ENCODE assay signal across 8 cellular contexts in the genomic region with DNA sequence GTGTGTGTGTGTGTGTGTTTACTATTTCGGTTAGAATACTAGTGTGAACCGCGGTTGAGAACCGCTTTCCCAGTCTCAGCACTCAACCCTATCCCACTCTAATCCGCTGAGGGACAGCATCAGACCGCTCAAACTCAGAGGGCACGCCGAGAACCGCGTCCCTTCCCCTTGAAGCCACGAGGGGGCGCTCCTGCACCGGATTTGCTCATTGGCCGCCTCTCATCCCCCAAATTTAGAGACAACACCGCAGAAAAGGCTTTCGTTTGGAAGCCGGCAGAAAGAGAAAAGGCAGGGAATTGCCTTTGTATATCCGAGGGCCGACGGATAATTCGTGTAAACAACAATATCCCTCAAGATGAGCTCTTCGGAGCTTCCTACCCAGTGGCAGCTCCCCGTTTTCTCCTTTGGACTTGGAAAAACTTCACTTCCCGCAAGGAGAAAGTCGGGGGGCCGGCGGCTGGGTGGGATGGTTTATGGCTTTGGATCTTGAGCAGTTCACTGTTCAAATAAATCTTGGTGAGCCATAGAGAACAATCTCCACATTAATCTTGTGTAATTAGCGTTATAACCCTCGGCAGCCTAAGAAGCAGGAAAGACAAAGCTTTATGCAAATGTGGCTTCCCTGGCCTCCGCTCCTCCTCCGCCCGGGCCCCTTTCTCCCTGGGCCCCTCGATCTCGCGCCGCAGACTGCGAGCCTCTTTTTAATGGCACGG.
DNase-seq lines count a peak whose midpoint lies in the region; ATAC-seq, FAIRE-seq and TF ChIP-seq lines count a peak whose summit lies in the region.

No MANE protein-coding gene starts in this region.

- ATAC-seq in GM21723 (IDR thresholded peaks at IDR 0.05; ENCODE audit: unreplicated experiment) = peak; percentile 89

- H3K27me3 Mint-ChIP-seq in activated T-helper 2 cell treated with anti-CD3 and anti-CD28 coated beads, Interferon-gamma antibody, Interleukin-2, Interleukin-4, amounts not matched to agents 10 μg/mL and 5 μg/mL and 100 μg/mL, durations not matched to agents 14 hours and 24 hours and 36 hours (ENCODE audit: low read depth) = peaks cover 50% of the 10 kb centered on the region
- H3K27me3 Mint-ChIP-seq in neural progenitor cell (ENCODE audit: insufficient read depth, low read depth) = peaks cover 59% of the 10 kb centered on the region

- H3K27me3 ChIP-seq in neural progenitor cell = peaks cover 69% of the 10 kb centered on the region

- intact Hi-C loops in activated T-helper 2 cell treated with anti-CD3 and anti-CD28 coated beads, Interferon-gamma antibody, Interleukin-2, Interleukin-4, amounts not matched to agents 10 μg/mL and 5 μg/mL and 100 μg/mL, durations not matched to agents 14 hours and 24 hours and 36 hours (cut with micrococcal nuclease) = loop anchor here (2.0 to 10.0 kb wide), 3 partner anchors 232 to 1694 kb away; no protein-coding TSS in a partner anchor

- peak overlapping the region; percentile 77 for H3K4me3 Mint-ChIP-seq in activated T-helper 2 cell treated with anti-CD3 and anti-CD28 coated beads, Interferon-gamma antibody, Interleukin-2, Interleukin-4, amounts not matched to agents 10 μg/mL and 5 μg/mL and 100 μg/mL, durations not matched to agents 14 hours and 24 hours and 36 hours (ENCODE audit: low read depth)
- peak overlapping the region; percentile 84 for H3K4me3 Mint-ChIP-seq in neural progenitor cell

- H3K4me3 ChIP-seq in fibroblast of villous mesenchyme (ENCODE audit: low read depth, low read length) = peak overlapping the region; percentile 54
- H3K4me3 ChIP-seq in neural progenitor cell = peak overlapping the region; percentile 48

- peak overlapping the region; percentile 82 for H3K4me2 ChIP-seq in neural progenitor cell

- no peak overlapping the region for H3K9ac ChIP-seq in neural progenitor cell

- no peaks in the 10 kb centered on the region for H3K36me3 Mint-ChIP-seq in activated T-helper 2 cell treated with anti-CD3 and anti-CD28 coated beads, Interferon-gamma antibody, Interleukin-2, Interleukin-4, amounts not matched to agents 10 μg/mL and 5 μg/mL and 100 μg/mL, durations not matched to agents 14 hours and 24 hours and 36 hours (ENCODE audit: low read depth)
- H3K36me3 Mint-ChIP-seq in neural progenitor cell = no peaks in the 10 kb centered on the region

- H3K4me1 Mint-ChIP-seq in activated T-helper 2 cell treated with anti-CD3 and anti-CD28 coated beads, Interferon-gamma antibody, Interleukin-2, Interleukin-4, amounts not matched to agents 10 μg/mL and 5 μg/mL and 100 μg/mL, durations not matched to agents 14 hours and 24 hours and 36 hours (ENCODE audit: low read depth) = peaks cover 29% of the 10 kb centered on the region
- H3K4me1 Mint-ChIP-seq in neural progenitor cell = peaks cover 36% of the 10 kb centered on the region

- no peaks in the 10 kb centered on the region for H3K9me3 ChIP-seq in neural progenitor cell (ENCODE audit: low read depth)

- H3K9me3 Mint-ChIP-seq in activated T-helper 2 cell treated with anti-CD3 and anti-CD28 coated beads, Interferon-gamma antibody, Interleukin-2, Interleukin-4, amounts not matched to agents 10 μg/mL and 5 μg/mL and 100 μg/mL, durations not matched to agents 14 hours and 24 hours and 36 hours = no peaks in the 10 kb centered on the region
- H3K9me3 Mint-ChIP-seq in neural progenitor cell = no peaks in the 10 kb centered on the region

- H3K27ac ChIP-seq in neural progenitor cell (no peak overlapping the region), substantia nigra (ENCODE audit: low read depth, low read length, poor library complexity, severe bottlenecking) (no peak overlapping the region)

- H3K36me3 ChIP-seq in neural progenitor cell = no peaks in the 10 kb centered on the region

- TF ChIP-seq CTCF in fibroblast of villous mesenchyme (IDR thresholded peaks at IDR 0.05; ENCODE audit: insufficient read depth, low read depth, low read length) (peak; percentile 96), neural progenitor cell (IDR thresholded peaks at IDR 0.05) (peak; percentile 99)

- DNase-seq in DMS79 treated with DMSO at 0.1 percent for 48 hours (lab: John Stamatoyannopoulos, UW) (peak; percentile 86), RCC 7860 (ENCODE audit: low spot score) (peak; percentile 29), fibroblast of villous mesenchyme (ENCODE audit: low read depth) (peak; percentile 40), neural progenitor cell (ENCODE audit: low spot score) (peak; percentile 86), substantia nigra (lab: John Stamatoyannopoulos, UW) (peak in 46 of 49 donors; percentile 15 to 82 (median 61))
- DNase-seq in activated T-helper 2 cell treated with anti-CD3 and anti-CD28 coated beads, Interferon-gamma antibody, Interleukin-2, Interleukin-4, amounts not matched to agents 10 μg/mL and 5 μg/mL and 100 μg/mL, durations not matched to agents 14 hours and 24 hours and 36 hours (ENCODE audit: low spot score) = peak; percentile 54

- H3K27ac Mint-ChIP-seq in activated T-helper 2 cell treated with anti-CD3 and anti-CD28 coated beads, Interferon-gamma antibody, Interleukin-2, Interleukin-4, amounts not matched to agents 10 μg/mL and 5 μg/mL and 100 μg/mL, durations not matched to agents 14 hours and 24 hours and 36 hours = no peak overlapping the region
- no peak overlapping the region for H3K27ac Mint-ChIP-seq in neural progenitor cell

- TF ChIP-seq EP300 in Ishikawa (IDR thresholded peaks at IDR 0.05; ENCODE audit: borderline replicate concordance) = no peak

- peak; percentile 99 for TF ChIP-seq RAD21 in Ishikawa (IDR thresholded peaks at IDR 0.05; ENCODE audit: low read depth)

- FAIRE-seq in RCC 7860 (lab: Jason Lieb, UNC) = no peak

- peaks cover 30% of the 10 kb centered on the region for H4K20me1 ChIP-seq in neural progenitor cell (ENCODE audit: low read depth)

- peaks cover 35% of the 10 kb centered on the region for H3K4me1 ChIP-seq in neural progenitor cell

- peaks cover 31% of the 10 kb centered on the region for H3F3A ChIP-seq in neural progenitor cell (ENCODE audit: low read depth)

- no peaks in the 10 kb centered on the region for H3K79me2 ChIP-seq in neural progenitor cell (ENCODE audit: low read depth)

- peak overlapping the region; percentile 7 for H2AFZ ChIP-seq in neural progenitor cell (replicated peaks)

TF ChIP-seq in Ishikawa, 13 proteins besides CTCF, POLR2A, EP300 and RAD21:
- TF ChIP-seq NFIC (IDR thresholded peaks at IDR 0.05) (no peak), FOXM1 (IDR thresholded peaks at IDR 0.05; ENCODE audit: borderline replicate concordance, low read depth) (no peak), CREB1 (IDR thresholded peaks at IDR 0.05; ENCODE audit: low read depth) (no peak), TEAD4 (IDR thresholded peaks at IDR 0.05) (no peak), EGR1 (IDR thresholded peaks at IDR 0.05) (no peak), TCF12 (IDR thresholded peaks at IDR 0.05; ENCODE audit: low read depth) (no peak), ZBTB7A (IDR thresholded peaks at IDR 0.05; ENCODE audit: low read depth) (no peak), TAF1 (IDR thresholded peaks at IDR 0.05; ENCODE audit: low read depth) (no peak)
- TF ChIP-seq, protein P1, sequence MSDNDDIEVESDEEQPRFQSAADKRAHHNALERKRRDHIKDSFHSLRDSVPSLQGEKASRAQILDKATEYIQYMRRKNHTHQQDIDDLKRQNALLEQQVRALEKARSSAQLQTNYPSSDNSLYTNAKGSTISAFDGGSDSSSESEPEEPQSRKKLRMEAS (IDR thresholded peaks at IDR 0.05) = no peak
- TF ChIP-seq, protein P2, sequence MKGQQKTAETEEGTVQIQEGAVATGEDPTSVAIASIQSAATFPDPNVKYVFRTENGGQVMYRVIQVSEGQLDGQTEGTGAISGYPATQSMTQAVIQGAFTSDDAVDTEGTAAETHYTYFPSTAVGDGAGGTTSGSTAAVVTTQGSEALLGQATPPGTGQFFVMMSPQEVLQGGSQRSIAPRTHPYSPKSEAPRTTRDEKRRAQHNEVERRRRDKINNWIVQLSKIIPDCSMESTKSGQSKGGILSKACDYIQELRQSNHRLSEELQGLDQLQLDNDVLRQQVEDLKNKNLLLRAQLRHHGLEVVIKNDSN (IDR thresholded peaks at IDR 0.05) = no peak
- TF ChIP-seq, protein P3, sequence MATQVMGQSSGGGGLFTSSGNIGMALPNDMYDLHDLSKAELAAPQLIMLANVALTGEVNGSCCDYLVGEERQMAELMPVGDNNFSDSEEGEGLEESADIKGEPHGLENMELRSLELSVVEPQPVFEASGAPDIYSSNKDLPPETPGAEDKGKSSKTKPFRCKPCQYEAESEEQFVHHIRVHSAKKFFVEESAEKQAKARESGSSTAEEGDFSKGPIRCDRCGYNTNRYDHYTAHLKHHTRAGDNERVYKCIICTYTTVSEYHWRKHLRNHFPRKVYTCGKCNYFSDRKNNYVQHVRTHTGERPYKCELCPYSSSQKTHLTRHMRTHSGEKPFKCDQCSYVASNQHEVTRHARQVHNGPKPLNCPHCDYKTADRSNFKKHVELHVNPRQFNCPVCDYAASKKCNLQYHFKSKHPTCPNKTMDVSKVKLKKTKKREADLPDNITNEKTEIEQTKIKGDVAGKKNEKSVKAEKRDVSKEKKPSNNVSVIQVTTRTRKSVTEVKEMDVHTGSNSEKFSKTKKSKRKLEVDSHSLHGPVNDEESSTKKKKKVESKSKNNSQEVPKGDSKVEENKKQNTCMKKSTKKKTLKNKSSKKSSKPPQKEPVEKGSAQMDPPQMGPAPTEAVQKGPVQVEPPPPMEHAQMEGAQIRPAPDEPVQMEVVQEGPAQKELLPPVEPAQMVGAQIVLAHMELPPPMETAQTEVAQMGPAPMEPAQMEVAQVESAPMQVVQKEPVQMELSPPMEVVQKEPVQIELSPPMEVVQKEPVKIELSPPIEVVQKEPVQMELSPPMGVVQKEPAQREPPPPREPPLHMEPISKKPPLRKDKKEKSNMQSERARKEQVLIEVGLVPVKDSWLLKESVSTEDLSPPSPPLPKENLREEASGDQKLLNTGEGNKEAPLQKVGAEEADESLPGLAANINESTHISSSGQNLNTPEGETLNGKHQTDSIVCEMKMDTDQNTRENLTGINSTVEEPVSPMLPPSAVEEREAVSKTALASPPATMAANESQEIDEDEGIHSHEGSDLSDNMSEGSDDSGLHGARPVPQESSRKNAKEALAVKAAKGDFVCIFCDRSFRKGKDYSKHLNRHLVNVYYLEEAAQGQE (IDR thresholded peaks at IDR 0.05; ENCODE audit: low read depth) = no peak

Comparison
In these comparisons a context has a peak if more than half of its experiments do, and no peak if none do; other contexts are left out.
1. DNase-seq: peak in every context shown above with its lines; median percentile 86 in DMS79 treated with DMSO at 0.1 percent for 48 hours; 86 in neural progenitor cell; 61 in substantia nigra; 54 in activated T-helper 2 cell treated with anti-CD3 and anti-CD28 coated beads, Interferon-gamma antibody, Interleukin-2, Interleukin-4, amounts not matched to agents 10 μg/mL and 5 μg/mL and 100 μg/mL, durations not matched to agents 14 hours and 24 hours and 36 hours; 40 in fibroblast of villous mesenchyme; 29 in RCC 7860.